ENCODE assay signal across 8 cellular contexts in the genomic region with DNA sequence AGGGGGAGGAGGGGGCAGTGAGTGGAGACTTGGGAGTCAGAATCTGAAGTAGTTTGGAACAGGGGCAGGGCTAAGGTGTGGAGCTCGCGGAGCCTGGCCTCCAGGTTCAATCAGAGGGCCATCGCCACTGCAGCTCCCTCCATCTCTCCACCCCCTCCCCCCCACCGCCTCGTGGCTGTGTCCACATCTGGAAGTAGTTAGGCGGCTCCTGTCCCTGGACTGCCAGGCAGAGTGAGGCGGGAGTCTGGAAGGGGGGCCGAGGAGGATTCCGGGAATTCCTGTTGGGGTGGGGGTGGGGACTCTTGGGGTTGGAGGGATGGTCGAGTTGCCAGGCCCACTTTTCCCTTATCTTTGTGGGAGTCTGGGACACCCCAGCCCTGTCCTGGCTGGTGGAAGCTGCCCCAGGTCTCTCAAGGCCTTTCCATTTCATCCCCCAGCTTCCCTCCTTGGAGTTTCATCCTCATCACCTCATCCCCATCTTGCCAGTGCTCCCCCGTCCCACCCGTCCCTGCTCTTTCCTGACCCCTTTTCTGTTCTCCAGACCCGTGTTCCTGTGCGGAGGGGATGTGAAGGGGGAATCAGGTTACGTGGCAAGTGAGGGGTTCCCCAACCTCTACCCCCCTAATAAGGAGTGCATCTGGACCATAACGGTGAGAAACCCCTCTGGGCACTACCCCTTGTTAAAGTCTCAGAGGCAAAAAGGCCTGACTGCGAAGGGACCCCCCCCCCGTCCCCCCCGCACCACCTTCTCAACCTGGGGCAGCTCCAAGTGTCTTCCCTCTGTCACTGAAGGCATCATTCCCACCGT. TPM values are rescaled to one million over a fixed set of nuclear protein-coding genes. Genes with fewer than 3 reads are reported as not detected.
DNase-seq lines count a peak whose midpoint lies in the region; ATAC-seq and TF ChIP-seq lines count a peak whose summit lies in the region.

No MANE protein-coding gene starts in this region.

- H3K4me1 Mint-ChIP-seq in activated T-cell treated with anti-CD3 and anti-CD28 coated beads, Interleukin-2, amount 50 U/mL, for 24 hours (ENCODE audit: low read depth), result peaks cover 25% of the 10 kb centered on the region
- peaks cover 22% of the 10 kb centered on the region for H3K4me1 Mint-ChIP-seq in type B pancreatic cell (ENCODE audit: unreplicated experiment)

- no peaks in the 10 kb centered on the region for H3K27me3 Mint-ChIP-seq in activated T-cell treated with anti-CD3 and anti-CD28 coated beads, Interleukin-2, amount 50 U/mL, for 24 hours
- no peaks in the 10 kb centered on the region for H3K27me3 Mint-ChIP-seq in type B pancreatic cell

- peak overlapping the region; percentile 76 for H3K4me3 Mint-ChIP-seq in activated T-cell treated with anti-CD3 and anti-CD28 coated beads, Interleukin-2, amount 50 U/mL, for 24 hours
- peak overlapping the region; percentile 89 for H3K4me3 Mint-ChIP-seq in type B pancreatic cell

- no peak overlapping the region for H3K27ac Mint-ChIP-seq in activated T-cell treated with anti-CD3 and anti-CD28 coated beads, Interleukin-2, amount 50 U/mL, for 24 hours
- H3K27ac Mint-ChIP-seq in type B pancreatic cell, result peak overlapping the region; percentile 65

- in situ Hi-C loops in astrocyte of the cerebellum (cut with HindIII; ENCODE audit: low sequenced_read_pairs), result no loop called here

- ATAC-seq in left colon (no peak), GM19035 (IDR thresholded peaks at IDR 0.05; ENCODE audit: unreplicated experiment) (no peak), HG03521 (IDR thresholded peaks at IDR 0.05; ENCODE audit: unreplicated experiment) (no peak)

- no peaks in the 10 kb centered on the region for H3K36me3 Mint-ChIP-seq in activated T-cell treated with anti-CD3 and anti-CD28 coated beads, Interleukin-2, amount 50 U/mL, for 24 hours (ENCODE audit: low read depth)
- no peaks in the 10 kb centered on the region for H3K36me3 Mint-ChIP-seq in type B pancreatic cell

- H3K4me3 ChIP-seq in astrocyte of the cerebellum (ENCODE audit: low read depth, low read length), result peak overlapping the region; percentile 61

- TF ChIP-seq CTCF in astrocyte of the cerebellum (IDR thresholded peaks at IDR 0.05; ENCODE audit: low read depth, low read length, missing control alignments), result no peak
- no peak for TF ChIP-seq CTCF in type B pancreatic cell (conservative IDR thresholded peaks at IDR 0.05)

- intact Hi-C loops in left colon (cut with DNase I, micrococcal nuclease), result no loop called here

- H3K9me3 Mint-ChIP-seq in activated T-cell treated with anti-CD3 and anti-CD28 coated beads, Interleukin-2, amount 50 U/mL, for 24 hours, result no peaks in the 10 kb centered on the region
- no peaks in the 10 kb centered on the region for H3K9me3 Mint-ChIP-seq in type B pancreatic cell

- DNase-seq in activated T-cell treated with anti-CD3 and anti-CD28 coated beads, Interleukin-2, amount 50 U/mL, for 24 hours, result no peak
- no peak for DNase-seq in activated T-cell treated with anti-CD3 and anti-CD28 coated beads, Interleukin-2, amount 50 U/mL, for 1 hour
- DNase-seq in astrocyte of the cerebellum (ENCODE audit: low read depth) (peak; percentile 74), left colon (peak; percentile 45 to 67), type B pancreatic cell (ENCODE audit: extremely low spot score, unreplicated experiment) (no peak), KG1 (lab: John Stamatoyannopoulos, UW) (no peak)

RNA-seq across cellular contexts. Expression of a gene that starts 0.9 kb away (rescaled TPM):
- total RNA-seq in left colon, result 10 to 100 TPM in 1 of 2 donors, 1 to 10 TPM in 1; 8.1 to 15.4 TPM
- 11.6 and 152 TPM in 2 replicates for total RNA-seq in type B pancreatic cell (ENCODE audit: low replicate concordance)

RNA-seq across cellular contexts. Expression of a gene that starts 9.2 kb away (rescaled TPM):
- 10 to 100 TPM; 15.3 to 18.6 TPM for total RNA-seq in left colon
- total RNA-seq in type B pancreatic cell (ENCODE audit: low replicate concordance), result 28.3 and 29.0 TPM in 2 replicates

RNA-seq across cellular contexts. Expression of a gene that starts 17.0 kb away (rescaled TPM):
- total RNA-seq in left colon, result under 1 TPM; 0.34 to 0.58 TPM
- 0.76 and 0.77 TPM in 2 replicates for total RNA-seq in type B pancreatic cell (ENCODE audit: low replicate concordance)

RNA-seq across cellular contexts. Expression of a gene that starts 17.2 kb away (rescaled TPM):
- 10 to 100 TPM; 66.4 to 69.0 TPM for total RNA-seq in left colon
- 64.5 and 66.7 TPM in 2 replicates for total RNA-seq in type B pancreatic cell (ENCODE audit: low replicate concordance)

RNA-seq across cellular contexts. Expression of a gene that starts 29.4 kb away (rescaled TPM):
- total RNA-seq in left colon (1 to 10 TPM; 1.1 TPM), type B pancreatic cell (ENCODE audit: low replicate concordance) (3.1 and 5.6 TPM in 2 replicates)

Comparison
In these comparisons a context has a peak if more than half of its experiments do, and no peak if none do; other contexts are left out.
1. DNase-seq: peak in astrocyte of the cerebellum (single experiment) and left colon (2 of 2); none in activated T-cell treated with anti-CD3 and anti-CD28 coated beads, Interleukin-2, amount 50 U/mL, for 24 hours (single experiment), activated T-cell treated with anti-CD3 and anti-CD28 coated beads, Interleukin-2, amount 50 U/mL, for 1 hour (single experiment), type B pancreatic cell (single experiment) and KG1 (single experiment).